ENCODE assay signal across 1 cellular context in the genomic region with DNA sequence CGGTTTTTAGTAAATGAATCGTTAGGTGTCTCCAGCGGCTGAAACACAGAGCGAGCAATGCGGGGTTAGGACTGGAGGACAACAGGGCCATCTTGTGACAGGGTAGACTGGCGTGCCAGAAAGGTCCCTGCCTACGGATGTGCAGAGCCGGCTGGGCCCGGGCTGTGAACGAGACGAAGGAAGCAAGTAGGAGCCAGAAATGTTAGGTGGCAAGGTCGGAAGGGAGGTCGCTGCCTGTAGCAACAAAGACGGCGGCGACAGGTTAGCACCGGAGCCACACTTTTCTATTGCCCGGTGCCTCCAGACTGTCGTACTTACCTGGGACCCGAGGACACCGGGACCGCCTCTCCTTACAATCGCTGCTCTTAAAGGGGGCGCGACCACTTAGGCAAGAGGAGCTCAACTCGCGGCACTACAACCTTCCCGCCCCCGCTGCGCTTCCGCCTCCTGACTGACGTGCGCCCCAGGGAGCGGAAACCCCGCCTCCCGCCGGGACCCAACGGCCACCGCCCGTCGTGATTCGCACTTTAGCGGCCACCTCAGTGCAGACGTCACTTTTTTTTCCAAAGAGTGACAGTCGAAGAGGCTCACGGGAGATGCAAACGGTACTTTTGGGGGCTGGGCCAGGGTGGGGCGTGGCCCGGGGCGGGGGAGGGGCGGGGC.
TF ChIP-seq lines count a peak whose summit lies in the region.

Gene INIP (minus strand): TSS at position 449 of the 663 bp plus-strand sequence. CDS start 1,632 bp downstream, outside the sequence.

TF ChIP-seq in K562, 482 proteins besides CTCF, POLR2A, EP300 and RAD21 (continued from another document and continues in another):
- TF ChIP-seq, protein P1, sequence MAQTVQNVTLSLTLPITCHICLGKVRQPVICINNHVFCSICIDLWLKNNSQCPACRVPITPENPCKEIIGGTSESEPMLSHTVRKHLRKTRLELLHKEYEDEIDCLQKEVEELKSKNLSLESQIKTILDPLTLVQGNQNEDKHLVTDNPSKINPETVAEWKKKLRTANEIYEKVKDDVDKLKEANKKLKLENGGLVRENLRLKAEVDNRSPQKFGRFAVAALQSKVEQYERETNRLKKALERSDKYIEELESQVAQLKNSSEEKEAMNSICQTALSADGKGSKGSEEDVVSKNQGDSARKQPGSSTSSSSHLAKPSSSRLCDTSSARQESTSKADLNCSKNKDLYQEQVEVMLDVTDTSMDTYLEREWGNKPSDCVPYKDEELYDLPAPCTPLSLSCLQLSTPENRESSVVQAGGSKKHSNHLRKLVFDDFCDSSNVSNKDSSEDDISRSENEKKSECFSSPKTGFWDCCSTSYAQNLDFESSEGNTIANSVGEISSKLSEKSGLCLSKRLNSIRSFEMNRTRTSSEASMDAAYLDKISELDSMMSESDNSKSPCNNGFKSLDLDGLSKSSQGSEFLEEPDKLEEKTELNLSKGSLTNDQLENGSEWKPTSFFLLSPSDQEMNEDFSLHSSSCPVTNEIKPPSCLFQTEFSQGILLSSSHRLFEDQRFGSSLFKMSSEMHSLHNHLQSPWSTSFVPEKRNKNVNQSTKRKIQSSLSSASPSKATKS (CRISPR knock-in tag; IDR thresholded peaks at IDR 0.05), result no peak
- peak; percentile 77; the same call in 1 of the 2 replicates for TF ChIP-seq VEZF1 (CRISPR knock-in tag; IDR thresholded peaks at IDR 0.05)
- TF ChIP-seq POLR2AphosphoS2 (IDR thresholded peaks at IDR 0.05; ENCODE audit: low read length), result no peak
- no peak for TF ChIP-seq MED1 (CRISPR knock-in tag; IDR thresholded peaks at IDR 0.05; ENCODE audit: borderline replicate concordance)
- TF ChIP-seq CREB3L1 (IDR thresholded peaks at IDR 0.05; ENCODE audit: borderline replicate concordance, low read depth), result 0 out of 2 replicates have a peak, but pooled peaks have one; percentile 56
- no peak for TF ChIP-seq PTBP1 (IDR thresholded peaks at IDR 0.05; ENCODE audit: low read depth, low read length)
- TF ChIP-seq SMAD1 (IDR thresholded peaks at IDR 0.05; ENCODE audit: low read depth, low read length, partially characterized antibody), result no peak
- 0 out of 2 replicates have a peak, but pooled peaks have one; percentile 5 for TF ChIP-seq SMC3 (conservative IDR thresholded peaks at IDR 0.05; ENCODE audit: insufficient read depth, low read depth, low read length)
- TF ChIP-seq ZFP91 (CRISPR knock-in tag; IDR thresholded peaks at IDR 0.05), result peak; percentile 90
- TF ChIP-seq ZBTB7A (IDR thresholded peaks at IDR 0.05; ENCODE audit: borderline replicate concordance, control insufficient read depth, low read depth, low read length), result peak; percentile 76; the same call in 1 of the 2 replicates
- TF ChIP-seq KLF13 (tag; IDR thresholded peaks at IDR 0.05; ENCODE audit: borderline replicate concordance, low read depth), result peak; percentile 80
- peak; percentile 35; the same call in 1 of the 2 replicates for TF ChIP-seq SP1 (CRISPR knock-in tag; IDR thresholded peaks at IDR 0.05)
- no peak for TF ChIP-seq NR4A1 (CRISPR knock-in tag; IDR thresholded peaks at IDR 0.05)
- TF ChIP-seq NR4A1 (tag; IDR thresholded peaks at IDR 0.05), result no peak
- peak; percentile 74; the same call in 1 of the 2 replicates for TF ChIP-seq CEBPZ (IDR thresholded peaks at IDR 0.05; ENCODE audit: borderline replicate concordance, low read depth, low read length)
- TF ChIP-seq, protein P2, sequence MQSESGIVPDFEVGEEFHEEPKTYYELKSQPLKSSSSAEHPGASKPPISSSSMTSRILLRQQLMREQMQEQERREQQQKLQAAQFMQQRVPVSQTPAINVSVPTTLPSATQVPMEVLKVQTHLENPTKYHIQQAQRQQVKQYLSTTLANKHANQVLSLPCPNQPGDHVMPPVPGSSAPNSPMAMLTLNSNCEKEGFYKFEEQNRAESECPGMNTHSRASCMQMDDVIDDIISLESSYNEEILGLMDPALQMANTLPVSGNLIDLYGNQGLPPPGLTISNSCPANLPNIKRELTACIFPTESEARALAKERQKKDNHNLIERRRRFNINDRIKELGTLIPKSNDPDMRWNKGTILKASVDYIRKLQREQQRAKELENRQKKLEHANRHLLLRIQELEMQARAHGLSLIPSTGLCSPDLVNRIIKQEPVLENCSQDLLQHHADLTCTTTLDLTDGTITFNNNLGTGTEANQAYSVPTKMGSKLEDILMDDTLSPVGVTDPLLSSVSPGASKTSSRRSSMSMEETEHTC (IDR thresholded peaks at IDR 0.05), result peak; percentile 23; the same call in 1 of the 2 replicates
- TF ChIP-seq MYC (IDR thresholded peaks at IDR 0.05; ENCODE audit: low read depth, low read length), result 0 out of 2 replicates have a peak, but pooled peaks have one; percentile 39
- TF ChIP-seq MYC (CRISPR knock-in tag; IDR thresholded peaks at IDR 0.05; ENCODE audit: borderline replicate concordance, low read depth), result no peak
- no peak for TF ChIP-seq RBM39 (optimal IDR thresholded peaks at IDR 0.05; ENCODE audit: low read depth, low read length)
- TF ChIP-seq ZNF780A (CRISPR knock-in tag; IDR thresholded peaks at IDR 0.05), result no peak
- peak in 1 of 2 experiments; percentile 53; a peak in 1 of 4 replicates for TF ChIP-seq TEAD1 (CRISPR knock-in tag; IDR thresholded peaks at IDR 0.05)
- TF ChIP-seq POLR2G (IDR thresholded peaks at IDR 0.05; ENCODE audit: low read depth, low read length), result peak; percentile 88
- TF ChIP-seq CSDE1 (IDR thresholded peaks at IDR 0.05), result no peak
- TF ChIP-seq CBX3 (IDR thresholded peaks at IDR 0.05; ENCODE audit: borderline replicate concordance in 1 of 2, low read length in 2 of 2), result no peak; a peak in 1 of 3 replicates
- TF ChIP-seq HIVEP1 (CRISPR knock-in tag; IDR thresholded peaks at IDR 0.05), result no peak
- TF ChIP-seq, protein P3, sequence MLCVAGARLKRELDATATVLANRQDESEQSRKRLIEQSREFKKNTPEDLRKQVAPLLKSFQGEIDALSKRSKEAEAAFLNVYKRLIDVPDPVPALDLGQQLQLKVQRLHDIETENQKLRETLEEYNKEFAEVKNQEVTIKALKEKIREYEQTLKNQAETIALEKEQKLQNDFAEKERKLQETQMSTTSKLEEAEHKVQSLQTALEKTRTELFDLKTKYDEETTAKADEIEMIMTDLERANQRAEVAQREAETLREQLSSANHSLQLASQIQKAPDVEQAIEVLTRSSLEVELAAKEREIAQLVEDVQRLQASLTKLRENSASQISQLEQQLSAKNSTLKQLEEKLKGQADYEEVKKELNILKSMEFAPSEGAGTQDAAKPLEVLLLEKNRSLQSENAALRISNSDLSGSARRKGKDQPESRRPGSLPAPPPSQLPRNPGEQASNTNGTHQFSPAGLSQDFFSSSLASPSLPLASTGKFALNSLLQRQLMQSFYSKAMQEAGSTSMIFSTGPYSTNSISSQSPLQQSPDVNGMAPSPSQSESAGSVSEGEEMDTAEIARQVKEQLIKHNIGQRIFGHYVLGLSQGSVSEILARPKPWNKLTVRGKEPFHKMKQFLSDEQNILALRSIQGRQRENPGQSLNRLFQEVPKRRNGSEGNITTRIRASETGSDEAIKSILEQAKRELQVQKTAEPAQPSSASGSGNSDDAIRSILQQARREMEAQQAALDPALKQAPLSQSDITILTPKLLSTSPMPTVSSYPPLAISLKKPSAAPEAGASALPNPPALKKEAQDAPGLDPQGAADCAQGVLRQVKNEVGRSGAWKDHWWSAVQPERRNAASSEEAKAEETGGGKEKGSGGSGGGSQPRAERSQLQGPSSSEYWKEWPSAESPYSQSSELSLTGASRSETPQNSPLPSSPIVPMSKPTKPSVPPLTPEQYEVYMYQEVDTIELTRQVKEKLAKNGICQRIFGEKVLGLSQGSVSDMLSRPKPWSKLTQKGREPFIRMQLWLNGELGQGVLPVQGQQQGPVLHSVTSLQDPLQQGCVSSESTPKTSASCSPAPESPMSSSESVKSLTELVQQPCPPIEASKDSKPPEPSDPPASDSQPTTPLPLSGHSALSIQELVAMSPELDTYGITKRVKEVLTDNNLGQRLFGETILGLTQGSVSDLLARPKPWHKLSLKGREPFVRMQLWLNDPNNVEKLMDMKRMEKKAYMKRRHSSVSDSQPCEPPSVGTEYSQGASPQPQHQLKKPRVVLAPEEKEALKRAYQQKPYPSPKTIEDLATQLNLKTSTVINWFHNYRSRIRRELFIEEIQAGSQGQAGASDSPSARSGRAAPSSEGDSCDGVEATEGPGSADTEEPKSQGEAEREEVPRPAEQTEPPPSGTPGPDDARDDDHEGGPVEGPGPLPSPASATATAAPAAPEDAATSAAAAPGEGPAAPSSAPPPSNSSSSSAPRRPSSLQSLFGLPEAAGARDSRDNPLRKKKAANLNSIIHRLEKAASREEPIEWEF (CRISPR knock-in tag; IDR thresholded peaks at IDR 0.05), result no peak
- peak; percentile 26 for TF ChIP-seq FOS (IDR thresholded peaks at IDR 0.05; ENCODE audit: extremely low read depth, insufficient read length)
- peak; percentile 71; the same call in 1 of the 2 replicates for TF ChIP-seq ZBED1 (IDR thresholded peaks at IDR 0.05)
- TF ChIP-seq SOX6 (IDR thresholded peaks at IDR 0.05), result no peak
- peak; percentile 67 for TF ChIP-seq ETV1 (tag; conservative IDR thresholded peaks at IDR 0.05; ENCODE audit: low read depth)
- no peak for TF ChIP-seq DMBX1 (CRISPR knock-in tag; IDR thresholded peaks at IDR 0.05; ENCODE audit: borderline replicate concordance)
- TF ChIP-seq GABPB2 (CRISPR knock-in tag; conservative IDR thresholded peaks at IDR 0.05), result no peak
- peak in 2 of 3 experiments; percentile 41 to 77 for TF ChIP-seq YY1 (IDR thresholded peaks at IDR 0.05; ENCODE audit: borderline replicate concordance in 1 of 3, control insufficient read depth in 1 of 3, extremely low read depth in 1 of 3, insufficient read depth in 3 of 3, insufficient read length in 1 of 3, insufficient replicate concordance in 2 of 3, low read depth in 1 of 3, low read length in 2 of 3)
- TF ChIP-seq DNMT1 (IDR thresholded peaks at IDR 0.05), result no peak; the same call in 1 of the 2 replicates
- TF ChIP-seq, protein P4, sequence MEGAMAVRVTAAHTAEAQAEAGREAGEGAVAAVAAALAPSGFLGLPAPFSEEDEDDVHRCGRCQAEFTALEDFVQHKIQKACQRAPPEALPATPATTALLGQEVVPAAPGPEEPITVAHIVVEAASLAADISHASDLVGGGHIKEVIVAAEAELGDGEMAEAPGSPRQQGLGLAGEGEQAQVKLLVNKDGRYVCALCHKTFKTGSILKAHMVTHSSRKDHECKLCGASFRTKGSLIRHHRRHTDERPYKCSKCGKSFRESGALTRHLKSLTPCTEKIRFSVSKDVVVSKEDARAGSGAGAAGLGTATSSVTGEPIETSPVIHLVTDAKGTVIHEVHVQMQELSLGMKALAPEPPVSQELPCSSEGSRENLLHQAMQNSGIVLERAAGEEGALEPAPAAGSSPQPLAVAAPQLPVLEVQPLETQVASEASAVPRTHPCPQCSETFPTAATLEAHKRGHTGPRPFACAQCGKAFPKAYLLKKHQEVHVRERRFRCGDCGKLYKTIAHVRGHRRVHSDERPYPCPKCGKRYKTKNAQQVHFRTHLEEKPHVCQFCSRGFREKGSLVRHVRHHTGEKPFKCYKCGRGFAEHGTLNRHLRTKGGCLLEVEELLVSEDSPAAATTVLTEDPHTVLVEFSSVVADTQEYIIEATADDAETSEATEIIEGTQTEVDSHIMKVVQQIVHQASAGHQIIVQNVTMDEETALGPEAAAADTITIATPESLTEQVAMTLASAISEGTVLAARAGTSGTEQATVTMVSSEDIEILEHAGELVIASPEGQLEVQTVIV (CRISPR knock-in tag; IDR thresholded peaks at IDR 0.05; ENCODE audit: borderline replicate concordance), result no peak
